In genomic region chr5:56818409-56819026, GRCh38 we compare ENCODE assay signal across 8 cellular contexts. TPM values are rescaled to one million over a fixed set of nuclear protein-coding genes. Genes with fewer than 3 reads are reported as not detected.
DNase-seq lines count a peak whose midpoint lies in the region; ATAC-seq, FAIRE-seq and TF ChIP-seq lines count a peak whose summit lies in the region.

No MANE protein-coding gene starts in this region.

- no peak overlapping the region for H2BK15ac ChIP-seq in mesenchymal stem cell (ENCODE audit: low read depth, poor library complexity, severe bottlenecking)

- WGBS in GM12878 (ENCODE audit: insufficient coverage, insufficient replicate concordance, low lambda C conversion rate, missing lambda C conversion rate): 0% methylated on average over 3 of the region's 3 CpGs
- whole genome bisulfite sequencing in mesenchymal stem cell: no CpG with 5 or more reads among the region's 3 CpGs

- H3K9me2 ChIP-seq in HCT116 (ENCODE audit: insufficient read depth): no peaks in the 10 kb centered on the region

- H3K9me3 ChIP-seq in BE2C (no peaks in the 10 kb centered on the region), HCT116 (ENCODE audit: control insufficient read depth in 1 of 2, insufficient read depth in 1 of 2, low read depth in 1 of 2, low read length in 2 of 2) (no peaks in the 10 kb centered on the region), GM12878 (replicated peaks; ENCODE audit: control insufficient read depth, insufficient read depth, low read length) (no peaks in the 10 kb centered on the region), mesenchymal stem cell (ENCODE audit: control insufficient read depth, low read length) (no peaks in the 10 kb centered on the region)

- TF ChIP-seq CTCF in BE2C (IDR thresholded peaks at IDR 0.05; ENCODE audit: low read depth, low read length) (peak; percentile 36), HCT116 (IDR thresholded peaks at IDR 0.05 in 2 of 3, conservative IDR thresholded peaks at IDR 0.05 in 1 of 3; ENCODE audit: borderline replicate concordance in 1 of 3, insufficient read depth in 1 of 3, low read depth in 2 of 3, low read length in 2 of 3) (peak in 2 of 3 experiments; percentile 18 to 30; a peak in 2 of 6 replicates), GM12878 (IDR thresholded peaks at IDR 0.05 in 2 of 3, conservative IDR thresholded peaks at IDR 0.05 in 1 of 3; ENCODE audit: control insufficient read depth in 2 of 3, extremely low read depth in 1 of 3, insufficient read depth in 1 of 3, low read depth in 3 of 3, low read length in 3 of 3) (peak in 2 of 3 experiments; percentile 5 to 27; a peak in 1 of 6 replicates)

- H3K4ac ChIP-seq in mesenchymal stem cell (ENCODE audit: low read depth in 1 of 2, low read length in 2 of 2): no peak overlapping the region

- H3K36me3 ChIP-seq in BE2C (peaks cover 23% of the 10 kb centered on the region), HCT116 (ENCODE audit: control insufficient read depth in 1 of 2, insufficient read depth in 2 of 2, low read length in 2 of 2) (no peaks in the 10 kb centered on the region), GM12878 (ENCODE audit: control insufficient read depth in 2 of 2, insufficient read depth in 2 of 2, low read length in 1 of 2) (no peaks in the 10 kb centered on the region; a peak in 1 of 4 replicates), mesenchymal stem cell (ENCODE audit: control insufficient read depth in 1 of 2, insufficient read depth in 2 of 2, low read depth in 1 of 2, low read length in 2 of 2) (no peaks in the 10 kb centered on the region)

- H3K14ac ChIP-seq in mesenchymal stem cell (ENCODE audit: low read length in 2 of 2): no peak overlapping the region

- SMC1A ChIA-PET in GM12878 (lab: Charles Lee; ENCODE audit: uncharacterized antibody, unreplicated experiment): interaction anchor here (0.6 to 4.4 kb wide), 13 partner anchors 10 to 555 kb away, joined by 3 to 64 read pairs (median 3); no protein-coding TSS in a partner anchor

- DNase-seq in BE2C: no peak
- no peak for DNase-seq in HCT116 (ENCODE audit: low read depth, low spot score)
- no peak for DNase-seq in GM12878 (ENCODE audit: low read depth, low spot score)
- DNase-seq in mesenchymal stem cell: peak; percentile 47
- no peak for DNase-seq in NCI-H128 (lab: John Stamatoyannopoulos, UW; ENCODE audit: unreplicated experiment)
- DNase-seq in C1 segment of cervical spinal cord (lab: John Stamatoyannopoulos, UW): no peak
- no peak for DNase-seq in DMS153 (lab: John Stamatoyannopoulos, UW)
- no peak for DNase-seq in NCI-H1694 (lab: John Stamatoyannopoulos, UW)

- ATAC-seq in HCT116: no peak
- ATAC-seq in GM12878: no peak

- H3K23ac ChIP-seq in mesenchymal stem cell (ENCODE audit: low read length in 2 of 2): no peak overlapping the region

- no peak overlapping the region for H3K9ac ChIP-seq in HCT116 (ENCODE audit: low read length)
- peak overlapping the region; percentile 22; the same call in 1 of the 2 replicates for H3K9ac ChIP-seq in GM12878 (ENCODE audit: control insufficient read depth, insufficient read depth, low read length)
- peak overlapping the region; percentile 63 for H3K9ac ChIP-seq in mesenchymal stem cell (ENCODE audit: low read length)

- H3K79me2 ChIP-seq in HCT116 (ENCODE audit: insufficient read depth, low read length): peaks cover 50% of the 10 kb centered on the region
- H3K79me2 ChIP-seq in GM12878 (ENCODE audit: control insufficient read depth, insufficient read depth, low read length): peaks cover 48% of the 10 kb centered on the region

- H3K79me1 ChIP-seq in mesenchymal stem cell (replicated peaks; ENCODE audit: low read length, poor library complexity, severe bottlenecking): peaks cover 3% of the 10 kb centered on the region

- BruUV-seq in HCT116 (replicated peaks; lab: Mats Ljungman, UMichigan) (no TSS peak), GM12878 (replicated peaks; lab: Mats Ljungman, UMichigan) (no TSS peak)

- H2BK120ac ChIP-seq in mesenchymal stem cell (ENCODE audit: low read depth, low read length): no peak overlapping the region

- RAD21 ChIA-PET in HCT116 (lab: Charles Lee; ENCODE audit: low non-redundant PET in 1 of 2, low total read pairs in 2 of 2, uncharacterized antibody in 2 of 2, unreplicated experiment in 2 of 2) (no interaction called here), GM12878 (lab: Charles Lee; ENCODE audit: unreplicated experiment) (interaction anchor here (1.1 to 3.1 kb wide), 9 partner anchors 9 to 548 kb away, joined by 3 to 21 read pairs (median 5); no protein-coding TSS in a partner anchor)

- peak; percentile 40 for TF ChIP-seq RAD21 in HCT116 (IDR thresholded peaks at IDR 0.05; ENCODE audit: low read depth)
- peak; percentile 15; the same call in 1 of the 2 replicates for TF ChIP-seq RAD21 in GM12878 (IDR thresholded peaks at IDR 0.05; ENCODE audit: insufficient read depth, low read depth, low read length)

- H3K4me3 ChIP-seq in BE2C (ENCODE audit: low read depth, low read length): peak overlapping the region; percentile 93
- H3K4me3 ChIP-seq in HCT116 (replicated peaks in 1 of 2; ENCODE audit: low read depth in 1 of 2, low read length in 2 of 2): no peak overlapping the region
- H3K4me3 ChIP-seq in GM12878: peak overlapping the region; percentile 97
- peak overlapping the region in 1 of 2 experiments; percentile 26 for H3K4me3 ChIP-seq in mesenchymal stem cell (ENCODE audit: insufficient read depth in 1 of 2, low read depth in 1 of 2, low read length in 2 of 2)

- CTCF ChIA-PET in HCT116 (lab: Charles Lee) (interaction anchor here (1.0 to 1.6 kb wide), 4 partner anchors 9 to 548 kb away, joined by 3 to 7 read pairs (median 4); no protein-coding TSS in a partner anchor), GM12878 (lab: Yijun Ruan, JAX) (interaction anchor here (0.6 to 4.4 kb wide), 12 partner anchors 9 to 548 kb away, joined by 3 to 38 read pairs (median 3); no protein-coding TSS in a partner anchor)

- H3K4me1 ChIP-seq in BE2C (peaks cover 24% of the 10 kb centered on the region), HCT116 (ENCODE audit: control insufficient read depth in 1 of 2, insufficient read depth in 2 of 2, low read length in 2 of 2) (peaks cover 9 to 16% of the 10 kb centered on the region in 2 experiments; a peak in 3 of 4 replicates), GM12878 (ENCODE audit: control insufficient read depth, insufficient read depth, low read length) (peaks cover 20% of the 10 kb centered on the region), mesenchymal stem cell (ENCODE audit: control insufficient read depth, insufficient read depth, low read depth, low read length) (peaks cover 8% of the 10 kb centered on the region)

- in situ Hi-C loops in GM12878 (cut with MboI): no loop called here

- H3K27me3 ChIP-seq in BE2C (no peaks in the 10 kb centered on the region), HCT116 (ENCODE audit: insufficient read depth, low read length) (no peaks in the 10 kb centered on the region), GM12878 (replicated peaks in 1 of 2; ENCODE audit: control insufficient read depth in 2 of 2, insufficient read depth in 2 of 2, low read length in 1 of 2) (no peaks in the 10 kb centered on the region), mesenchymal stem cell (ENCODE audit: control insufficient read depth in 1 of 2, insufficient read depth in 1 of 2, low read length in 2 of 2) (no peaks in the 10 kb centered on the region)

- no peak overlapping the region for H3K18ac ChIP-seq in mesenchymal stem cell (ENCODE audit: low read depth in 1 of 2, low read length in 2 of 2)

- no peak overlapping the region for H3K27ac ChIP-seq in HCT116 (ENCODE audit: low read depth, low read length)
- peak overlapping the region; percentile 53 for H3K27ac ChIP-seq in GM12878 (ENCODE audit: control insufficient read depth, insufficient read depth)
- no peak overlapping the region for H3K27ac ChIP-seq in mesenchymal stem cell (ENCODE audit: low read length, poor library complexity, severe bottlenecking)

- no peak overlapping the region for H2AFZ ChIP-seq in HCT116 (ENCODE audit: low read depth, low read length, poor library complexity, severe bottlenecking)
- peak overlapping the region; percentile 45 for H2AFZ ChIP-seq in GM12878 (ENCODE audit: control insufficient read depth, low read depth, low read length)
- H2AFZ ChIP-seq in mesenchymal stem cell (ENCODE audit: low read depth, low read length): no peak overlapping the region

- TF ChIP-seq POLR2A in HCT116 (IDR thresholded peaks at IDR 0.05; ENCODE audit: borderline replicate concordance, extremely low read depth, insufficient read depth, insufficient read length) (no peak), GM12878 (IDR thresholded peaks at IDR 0.05; ENCODE audit: low read depth, low read length) (no peak)

- no peak overlapping the region for H4K91ac ChIP-seq in mesenchymal stem cell (ENCODE audit: low read length)

- H4K8ac ChIP-seq in mesenchymal stem cell (ENCODE audit: low read length): no peak overlapping the region

- POLR2A ChIA-PET in HCT116 (lab: Charles Lee): interaction anchor here (0.6 kb wide), 1 partner anchor 10 kb away, joined by 3 read pairs; no protein-coding TSS in a partner anchor
- POLR2A ChIA-PET in GM12878 (lab: Charles Lee): interaction anchor here (2.4 kb wide), 1 partner anchor 20 kb away, joined by 5 read pairs; no protein-coding TSS in a partner anchor

- H2AK5ac ChIP-seq in mesenchymal stem cell (ENCODE audit: low read length, severe bottlenecking): no peak overlapping the region

- no peak overlapping the region for H2BK5ac ChIP-seq in mesenchymal stem cell (ENCODE audit: low read depth, low read length, poor library complexity, severe bottlenecking)

- intact Hi-C loops in HCT116 (cut with micrococcal nuclease): loop anchor here (5.0 kb wide), 1 partner anchor 466 kb away; no protein-coding TSS in a partner anchor
- intact Hi-C loops in GM12878 (cut with micrococcal nuclease; ENCODE audit: unreplicated experiment): loop anchor here (5.0 kb wide), 4 partner anchors 146 to 546 kb away; no protein-coding TSS in a partner anchor

- no peaks in the 10 kb centered on the region for H4K20me1 ChIP-seq in HCT116 (ENCODE audit: insufficient read depth)
- H4K20me1 ChIP-seq in GM12878 (ENCODE audit: control insufficient read depth, insufficient read depth): no peaks in the 10 kb centered on the region

- no peak for TF ChIP-seq EP300 in GM12878 (IDR thresholded peaks at IDR 0.05; ENCODE audit: borderline replicate concordance in 1 of 2, control insufficient read depth in 1 of 2, low read depth in 2 of 2, low read length in 2 of 2)

- H3K4me2 ChIP-seq in HCT116 (ENCODE audit: low read length) (0 out of 2 replicates have a peak overlapping the region, but pooled peaks have one; percentile 5), GM12878 (ENCODE audit: control insufficient read depth, insufficient read depth) (peak overlapping the region; percentile 89), mesenchymal stem cell (ENCODE audit: low read length, poor library complexity, severe bottlenecking) (no peak overlapping the region)

- no peak overlapping the region for H2BK12ac ChIP-seq in mesenchymal stem cell (ENCODE audit: low read length in 2 of 2)

- no peak for FAIRE-seq in GM12878 (lab: Jason Lieb, UNC)

RNA-seq across cellular contexts. Expression of gene MAP3K1, which starts 3.2 kb away (rescaled TPM):
- polyA plus RNA-seq in BE2C (2012; ENCODE audit: insufficient read depth, insufficient read length, low read depth): 35.5 TPM
- 8.5 TPM for total RNA-seq in HCT116 (2021; ENCODE audit: unreplicated experiment)
- polyA plus RNA-seq in HCT116 (2012): 2.0 and 2.7 TPM in 2 replicates
- total RNA-seq in GM12878 (2013; cell fraction: nucleolus; rRNA removed): 33.9 and 34.8 TPM in 2 replicates
- 17.7 and 20.7 TPM in 2 replicates for total RNA-seq in GM12878 (2014; rRNA removed)
- 19.0 and 19.7 TPM in 2 replicates for total RNA-seq in GM12878 (2014; rRNA removed; fragmentation: Illumina TruSeq; extraction: Trizol)
- 17.0 and 17.1 TPM in 2 replicates for total RNA-seq in GM12878 (2021)
- polyA plus RNA-seq in GM12878 (2011; ENCODE audit: low read depth): 2.0 TPM
- polyA plus RNA-seq in GM12878 (2011; rRNA removed): 24.6 and 30.8 TPM in 2 replicates
- 9.9 and 11.9 TPM in 2 replicates for polyA plus RNA-seq in GM12878 (2011; cell fraction: cytosol; rRNA removed)
- 16.4 and 19.2 TPM in 2 replicates for polyA plus RNA-seq in GM12878 (2011; cell fraction: nucleus; rRNA removed)
- 3.7 and 4.8 TPM in 2 replicates for polyA plus RNA-seq in GM12878 (2012)
- 13.0 and 15.1 TPM in 2 replicates for polyA plus RNA-seq in GM12878 (2014; fragmentation: Illumina TruSeq; extraction: Trizol)
- polyA plus RNA-seq in GM12878 (2014; fragmentation: Nextera tagmentation; extraction: Ambion mirVana): 10 to 100 TPM in 1 of 2 experiments, 1 to 10 TPM in 1; 7.5 to 12.1 TPM
- polyA plus RNA-seq in GM12878 (2014; rRNA removed): 7.9 and 8.2 TPM in 2 replicates
- polyA plus RNA-seq in GM12878 (2016; fragmentation: Nextera tagmentation; extraction: Ambion mirVana): 10 to 100 TPM in 1 of 2 experiments, 1 to 10 TPM in 1; 8.6 to 10.2 TPM
- 42.3 and 54.1 TPM in 2 replicates for polyA minus RNA-seq in GM12878 (2011; rRNA and poly(A)+ RNA removed)
- 16.8 and 17.9 TPM in 2 replicates for polyA minus RNA-seq in GM12878 (2011; cell fraction: cytosol; rRNA and poly(A)+ RNA removed)
- polyA minus RNA-seq in GM12878 (2011; cell fraction: nucleus; rRNA and poly(A)+ RNA removed): 17.5 and 20.8 TPM in 2 replicates
- polyA plus RNA-seq in mesenchymal stem cell (2013, experiment 1 of 2): 11.0 TPM
- polyA plus RNA-seq in mesenchymal stem cell (2013, experiment 2 of 2): 10.8 TPM

Comparison
In these comparisons a context has a peak if more than half of its experiments do, and no peak if none do; other contexts are left out.
1. H3K4me3 ChIP-seq: peak in BE2C (single experiment) and GM12878 (single experiment); none in HCT116 (0 of 2).
2. Peak in every context shown above with its lines, with median percentiles within 50 percentile points of each other: CTCF ChIP-seq.